In genomic region chr15:30985081-30985531, GRCh38 we compare ENCODE assay signal across 9 cellular contexts. TPM values are rescaled to one million over a fixed set of nuclear protein-coding genes. Genes with fewer than 3 reads are reported as not detected.
A peak's percentile ranks its signal among the peaks of the same experiment; 100 is the strongest.
DNase-seq lines count a peak whose midpoint lies in the region; ATAC-seq, FAIRE-seq and TF ChIP-seq lines count a peak whose summit lies in the region.
"Had no signal": no experiment of that assay in that cellular context is flagged by ENCODE, and none has a peak within 500 bp of the region (broad histone marks: within the 10 kb centered on the region; RNA-seq: fewer than 3 reads in every experiment).

No MANE protein-coding gene starts in this region.

- DNase-seq in stimulated activated naive CD8-positive, alpha-beta T cell treated with anti-CD3 and anti-CD28 coated beads, Interleukin-15, Interleukin-2, amounts not matched to agents 100 U/mL and 50 U/mL, for 24 hours = no peak
- DNase-seq in choroid plexus epithelial cell (ENCODE audit: low read depth) = peak; percentile 54
- DNase-seq in mesenchymal stem cell = no peak
- no peak for DNase-seq in NK-92 (lab: John Stamatoyannopoulos, UW; ENCODE audit: unreplicated experiment)
- DNase-seq in frontal cortex (ENCODE audit: low spot score in 2 of 2) = no peak
- DNase-seq in activated CD4-positive, alpha-beta T cell treated with anti-CD3 and anti-CD28 coated beads, Interleukin-2, amount 50 U/mL, for 48 hours = no peak
- DNase-seq: SHP77 had no signal

- no peaks in the 10 kb centered on the region for H3K27me3 Mint-ChIP-seq in stimulated activated naive CD8-positive, alpha-beta T cell treated with anti-CD3 and anti-CD28 coated beads, Interleukin-15, Interleukin-2, amounts not matched to agents 100 ng/mL and 50 ng/mL, for 24 hours

- H4K91ac ChIP-seq in mesenchymal stem cell (ENCODE audit: low read length) = no peak overlapping the region

- 77% methylated on average over 3 of the region's 3 CpGs for WGBS in mesenchymal stem cell

- no peak overlapping the region for H2BK5ac ChIP-seq in mesenchymal stem cell (ENCODE audit: low read depth, low read length, poor library complexity, severe bottlenecking)

- H2BK120ac ChIP-seq in mesenchymal stem cell (ENCODE audit: low read depth, low read length) = no peak overlapping the region

- no peak overlapping the region for H2AFZ ChIP-seq in mesenchymal stem cell (ENCODE audit: low read depth, low read length)

- peak overlapping the region; percentile 13 for H3K27ac Mint-ChIP-seq in stimulated activated naive CD8-positive, alpha-beta T cell treated with anti-CD3 and anti-CD28 coated beads, Interleukin-15, Interleukin-2, amounts not matched to agents 100 ng/mL and 50 ng/mL, for 24 hours

- peak overlapping the region; percentile 56 for H3K27ac ChIP-seq in mesenchymal stem cell (ENCODE audit: low read length, poor library complexity, severe bottlenecking)

- no peak for TF ChIP-seq CTCF in choroid plexus epithelial cell (conservative IDR thresholded peaks at IDR 0.05; ENCODE audit: low read depth, low read length)

- no peak overlapping the region for H2BK12ac ChIP-seq in mesenchymal stem cell (ENCODE audit: low read length in 2 of 2)

- no peak overlapping the region for H3K18ac ChIP-seq in mesenchymal stem cell (ENCODE audit: low read depth in 1 of 2, low read length in 2 of 2)

- H3K4me3 ChIP-seq in choroid plexus epithelial cell (ENCODE audit: low read depth, low read length) (no peak overlapping the region), mesenchymal stem cell (ENCODE audit: insufficient read depth in 1 of 2, low read depth in 1 of 2, low read length in 2 of 2) (peak overlapping the region in 1 of 2 experiments; percentile 19)

- H3K9me3 ChIP-seq in mesenchymal stem cell (ENCODE audit: control insufficient read depth, low read length) = no peaks in the 10 kb centered on the region

- H3K14ac ChIP-seq in mesenchymal stem cell (ENCODE audit: low read length in 2 of 2) = no peak overlapping the region

- no peak for ATAC-seq in stimulated activated naive CD8-positive, alpha-beta T cell treated with anti-CD3 and anti-CD28 coated beads, Interleukin-15, Interleukin-2, amounts not matched to agents 100 U/mL and 50 U/mL, for 24 hours
- ATAC-seq in GM21526 (IDR thresholded peaks at IDR 0.05; ENCODE audit: low FRiP score, unreplicated experiment) = no peak

- no peak overlapping the region for H4K8ac ChIP-seq in mesenchymal stem cell (ENCODE audit: low read length)

- H2BK15ac ChIP-seq in mesenchymal stem cell (ENCODE audit: low read depth, poor library complexity, severe bottlenecking) = no peak overlapping the region

- H3K9me3 Mint-ChIP-seq in stimulated activated naive CD8-positive, alpha-beta T cell treated with anti-CD3 and anti-CD28 coated beads, Interleukin-15, Interleukin-2, amounts not matched to agents 100 ng/mL and 50 ng/mL, for 24 hours = no peaks in the 10 kb centered on the region

- H3K79me1 ChIP-seq in mesenchymal stem cell (replicated peaks; ENCODE audit: low read length, poor library complexity, severe bottlenecking) = peaks cover 9% of the 10 kb centered on the region

- no peak overlapping the region for H2AK5ac ChIP-seq in mesenchymal stem cell (ENCODE audit: low read length, severe bottlenecking)

- H3K36me3 ChIP-seq in mesenchymal stem cell (ENCODE audit: control insufficient read depth in 1 of 2, insufficient read depth in 2 of 2, low read depth in 1 of 2, low read length in 2 of 2) = peaks cover 19 to 52% of the 10 kb centered on the region in 2 experiments

- H3K23ac ChIP-seq in mesenchymal stem cell (ENCODE audit: low read length in 2 of 2) = no peak overlapping the region

- H3K27me3 ChIP-seq in mesenchymal stem cell (ENCODE audit: control insufficient read depth in 1 of 2, insufficient read depth in 1 of 2, low read length in 2 of 2) = no peaks in the 10 kb centered on the region

- H3K4me1 Mint-ChIP-seq in stimulated activated naive CD8-positive, alpha-beta T cell treated with anti-CD3 and anti-CD28 coated beads, Interleukin-15, Interleukin-2, amounts not matched to agents 100 ng/mL and 50 ng/mL, for 24 hours (ENCODE audit: low read depth) = peaks cover 64% of the 10 kb centered on the region

- H3K4me1 ChIP-seq in mesenchymal stem cell (ENCODE audit: control insufficient read depth, insufficient read depth, low read depth, low read length) = peaks cover 14% of the 10 kb centered on the region

- no peak overlapping the region for H3K4me2 ChIP-seq in mesenchymal stem cell (ENCODE audit: low read length, poor library complexity, severe bottlenecking)

- no peak overlapping the region for H3K9ac ChIP-seq in mesenchymal stem cell (ENCODE audit: low read length)

- no peak overlapping the region for H3K4me3 Mint-ChIP-seq in stimulated activated naive CD8-positive, alpha-beta T cell treated with anti-CD3 and anti-CD28 coated beads, Interleukin-15, Interleukin-2, amounts not matched to agents 100 ng/mL and 50 ng/mL, for 24 hours

- FAIRE-seq in frontal cortex (lab: Jason Lieb, UNC) = no peak

- H3K4ac ChIP-seq in mesenchymal stem cell (ENCODE audit: low read depth in 1 of 2, low read length in 2 of 2) = no peak overlapping the region

- peaks cover 29% of the 10 kb centered on the region for H3K36me3 Mint-ChIP-seq in stimulated activated naive CD8-positive, alpha-beta T cell treated with anti-CD3 and anti-CD28 coated beads, Interleukin-15, Interleukin-2, amounts not matched to agents 100 ng/mL and 50 ng/mL, for 24 hours (ENCODE audit: low read depth)

RNA-seq across cellular contexts. Expression of gene MTMR10, which starts 6.3 kb away (rescaled TPM):
- polyA plus RNA-seq in mesenchymal stem cell (2013, experiment 1 of 2) = 6.6 TPM
- 6.7 TPM for polyA plus RNA-seq in mesenchymal stem cell (2013, experiment 2 of 2)
- total RNA-seq in frontal cortex = 6.1 TPM
